7 cellular contexts compared by ENCODE assay signal in the genomic region with DNA sequence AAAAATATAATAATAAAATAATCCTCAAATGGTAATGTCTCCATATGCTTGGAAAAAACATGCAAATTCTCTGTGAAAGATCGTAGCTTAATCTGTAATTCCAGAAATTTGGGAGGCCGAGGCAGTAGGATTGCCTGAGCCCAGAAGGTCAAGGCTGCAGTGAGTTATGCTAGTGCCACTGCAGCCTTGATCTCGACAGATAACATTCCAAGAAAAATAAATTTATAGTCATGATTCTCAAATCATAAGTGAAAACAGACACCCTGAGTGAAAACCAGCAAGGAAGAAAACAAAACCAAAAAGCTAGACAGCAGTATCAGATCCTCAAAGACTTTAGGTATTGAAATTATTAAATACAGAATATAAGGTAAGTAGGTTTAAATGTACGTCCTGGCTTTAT. TPM values are rescaled to one million over a fixed set of nuclear protein-coding genes. Genes with fewer than 3 reads are reported as not detected.
"Had no signal": no experiment of that assay in that cellular context is flagged by ENCODE, and none has a peak within 500 bp of the region (broad histone marks: within the 10 kb centered on the region; RNA-seq: fewer than 3 reads in every experiment).

No MANE protein-coding gene starts in this region.

- DNase-seq: IMR-90, KBM-7, KG1 had no signal

- H3K4me3 ChIP-seq: K562 had no signal

- H3K27ac ChIP-seq: HL-60 had no signal

- ATAC-seq: HepG2, K562 had no signal

RNA-seq across cellular contexts. Expression of gene MUC21, which starts 3.8 kb away (rescaled TPM):
- polyA plus RNA-seq: HepG2, IgD-negative memory B cell, IMR-90, K562 had no signal

RNA-seq across cellular contexts. Expression of gene MUC22, which starts 30.6 kb away (rescaled TPM):
- polyA plus RNA-seq: HepG2, IgD-negative memory B cell had no signal

RNA-seq across cellular contexts. Expression of gene MUCL3, which starts 38.9 kb away (rescaled TPM):
- polyA plus RNA-seq: HepG2, IgD-negative memory B cell, IMR-90 had no signal

RNA-seq across cellular contexts. Expression of gene SFTA2, which starts 47.7 kb away (rescaled TPM):
- polyA plus RNA-seq: HepG2, IMR-90, K562 had no signal
